In genomic region chr19:3423183-3423829, GRCh38 we compare ENCODE assay signal across 3 cellular contexts.
TF ChIP-seq lines count a peak whose summit lies in the region.

No MANE protein-coding gene starts in this region.

TF ChIP-seq in SK-N-SH, 30 proteins besides CTCF, POLR2A, EP300 and RAD21:
- no peak for TF ChIP-seq SIN3A (IDR thresholded peaks at IDR 0.05; ENCODE audit: borderline replicate concordance, low read depth, low read length)
- no peak; the same call in 1 of the 2 replicates for TF ChIP-seq FOXJ3 (CRISPR knock-in tag; IDR thresholded peaks at IDR 0.05)
- peak; percentile 41; the same call in 1 of the 2 replicates for TF ChIP-seq NFIC (IDR thresholded peaks at IDR 0.05; ENCODE audit: borderline replicate concordance)
- no peak for TF ChIP-seq FOXM1 (IDR thresholded peaks at IDR 0.05; ENCODE audit: low read depth)
- TF ChIP-seq POLR2AphosphoS5 (IDR thresholded peaks at IDR 0.05; ENCODE audit: low read depth, low read length), result no peak
- TF ChIP-seq USF1 (IDR thresholded peaks at IDR 0.05; ENCODE audit: borderline replicate concordance, low read depth), result no peak
- peak; percentile 67 for TF ChIP-seq GATA2 (CRISPR knock-in tag; IDR thresholded peaks at IDR 0.05)
- TF ChIP-seq IRF3 (IDR thresholded peaks at IDR 0.05; ENCODE audit: low read depth, low read length), result no peak
- no peak for TF ChIP-seq ELF1 (IDR thresholded peaks at IDR 0.05)
- TF ChIP-seq TEAD4 (IDR thresholded peaks at IDR 0.05; ENCODE audit: borderline replicate concordance, insufficient read depth), result no peak
- 0 out of 2 replicates have a peak, but pooled peaks have one; percentile 25 for TF ChIP-seq MXI1 (IDR thresholded peaks at IDR 0.05; ENCODE audit: low read depth, low read length)
- TF ChIP-seq MEF2A (IDR thresholded peaks at IDR 0.05; ENCODE audit: borderline replicate concordance, low read depth), result no peak
TF ChIP-seq in SK-N-SH: peak in this region for 3.

TF ChIP-seq in HepG2, 621 proteins besides CTCF, POLR2A, EP300 and RAD21:
- TF ChIP-seq SP2 (CRISPR knock-in tag; IDR thresholded peaks at IDR 0.05), result no peak
- peak; percentile 58 for TF ChIP-seq MAFF (IDR thresholded peaks at IDR 0.05; ENCODE audit: low read depth, low read length)
- peak; percentile 94 for TF ChIP-seq ZNF768 (CRISPR knock-in tag; IDR thresholded peaks at IDR 0.05)
- TF ChIP-seq ATRX (CRISPR knock-in tag; IDR thresholded peaks at IDR 0.05; ENCODE audit: borderline replicate concordance), result no peak
- TF ChIP-seq MAFK (conservative IDR thresholded peaks at IDR 0.05 in 1 of 2, IDR thresholded peaks at IDR 0.05 in 1 of 2; ENCODE audit: low read length in 2 of 2), result peak; percentile 62 to 83
- no peak for TF ChIP-seq ZNF20 (CRISPR knock-in tag; IDR thresholded peaks at IDR 0.05)
TF ChIP-seq in HepG2: peak in this region for 3.

TF ChIP-seq in WTC11, 78 proteins besides CTCF, POLR2A, EP300 and RAD21:
- TF ChIP-seq, protein P1, sequence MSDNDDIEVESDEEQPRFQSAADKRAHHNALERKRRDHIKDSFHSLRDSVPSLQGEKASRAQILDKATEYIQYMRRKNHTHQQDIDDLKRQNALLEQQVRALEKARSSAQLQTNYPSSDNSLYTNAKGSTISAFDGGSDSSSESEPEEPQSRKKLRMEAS (CRISPR knock-in tag; IDR thresholded peaks at IDR 0.05), result no peak
- no peak for TF ChIP-seq MXD4 (CRISPR knock-in tag; IDR thresholded peaks at IDR 0.05; ENCODE audit: borderline replicate concordance)
- TF ChIP-seq E2F4 (CRISPR knock-in tag; IDR thresholded peaks at IDR 0.05; ENCODE audit: borderline replicate concordance, low read depth), result no peak
- TF ChIP-seq ZNF396 (CRISPR knock-in tag; IDR thresholded peaks at IDR 0.05; ENCODE audit: borderline replicate concordance), result no peak
- TF ChIP-seq ZNF317 (CRISPR knock-in tag; IDR thresholded peaks at IDR 0.05; ENCODE audit: borderline replicate concordance, low read depth), result no peak
- no peak for TF ChIP-seq ZNF232 (CRISPR knock-in tag; IDR thresholded peaks at IDR 0.05)
- TF ChIP-seq ELF4 (CRISPR knock-in tag; IDR thresholded peaks at IDR 0.05; ENCODE audit: low read depth), result no peak
- TF ChIP-seq JAZF1 (CRISPR knock-in tag; IDR thresholded peaks at IDR 0.05), result no peak
- TF ChIP-seq OVOL2 (CRISPR knock-in tag; IDR thresholded peaks at IDR 0.05; ENCODE audit: borderline replicate concordance), result no peak
- no peak for TF ChIP-seq NR3C1 (CRISPR knock-in tag; conservative IDR thresholded peaks at IDR 0.05; ENCODE audit: low read depth)
TF ChIP-seq in WTC11: peak in this region for 0.
